ENCODE assay signal across 8 cellular contexts in genomic region chr16:70433456-70434103, GRCh38. TPM values are rescaled to one million over a fixed set of nuclear protein-coding genes. Genes with fewer than 3 reads are reported as not detected.
DNase-seq lines count a peak whose midpoint lies in the region; ATAC-seq and TF ChIP-seq lines count a peak whose summit lies in the region.

No MANE protein-coding gene starts in this region.

- H3K4me1 ChIP-seq in PC-3 (ENCODE audit: insufficient read depth, low read length): peaks cover 40% of the 10 kb centered on the region

- H3K4me2 ChIP-seq in PC-3 (ENCODE audit: low read length): peak overlapping the region; percentile 29; the same call in 1 of the 2 replicates

- peaks cover 54% of the 10 kb centered on the region for H3K4me1 Mint-ChIP-seq in activated T-helper 2 cell treated with anti-CD3 and anti-CD28 coated beads, Interferon-gamma antibody, Interleukin-2, Interleukin-4, amounts not matched to agents 10 μg/mL and 5 μg/mL and 100 μg/mL, durations not matched to agents 14 hours and 24 hours and 36 hours (ENCODE audit: low read depth)
- peaks cover 47% of the 10 kb centered on the region for H3K4me1 Mint-ChIP-seq in T-helper 17 cell

- no peak overlapping the region for H3K9ac ChIP-seq in PC-3 (ENCODE audit: low read length)

- H3K9me2 ChIP-seq in PC-3 (replicated peaks; ENCODE audit: low read length): no peaks in the 10 kb centered on the region

- H3K27ac ChIP-seq in PC-3 (ENCODE audit: low read length): peak overlapping the region; percentile 39

- H3K36me3 ChIP-seq in PC-3 (ENCODE audit: low read depth, low read length): no peaks in the 10 kb centered on the region

- CTCF ChIA-PET in PC-3 (lab: Charles Lee): interaction anchor here (0.6 kb wide), 1 partner anchor 17 kb away, joined by 3 read pairs; no protein-coding TSS in a partner anchor

- POLR2A ChIA-PET in PC-3 (lab: Charles Lee; ENCODE audit: unreplicated experiment): no interaction called here

- no TSS peak for BruUV-seq in PC-3 (replicated peaks; lab: Mats Ljungman, UMichigan)

- no peak overlapping the region for H3K27ac Mint-ChIP-seq in activated T-helper 2 cell treated with anti-CD3 and anti-CD28 coated beads, Interferon-gamma antibody, Interleukin-2, Interleukin-4, amounts not matched to agents 10 μg/mL and 5 μg/mL and 100 μg/mL, durations not matched to agents 14 hours and 24 hours and 36 hours
- no peak overlapping the region for H3K27ac Mint-ChIP-seq in T-helper 17 cell

- H4K20me1 ChIP-seq in PC-3 (ENCODE audit: low read length): no peaks in the 10 kb centered on the region

- DNase-seq in GM04503 (ENCODE audit: low read depth) (peak; percentile 60), PC-3 (peak; percentile 51), fibroblast of peridontal ligament (ENCODE audit: extremely low read depth) (peak; percentile 64), pulmonary artery endothelial cell (ENCODE audit: low read depth, low spot score) (peak; percentile 68), T-helper 17 cell (no peak), NCI-H2081 treated with DMSO at 0.1 percent for 48 hours (lab: John Stamatoyannopoulos, UW) (no peak)
- DNase-seq in activated T-helper 2 cell treated with anti-CD3 and anti-CD28 coated beads, Interferon-gamma antibody, Interleukin-2, Interleukin-4, amounts not matched to agents 10 μg/mL and 5 μg/mL and 100 μg/mL, durations not matched to agents 14 hours and 24 hours and 36 hours (ENCODE audit: low spot score): no peak
- DNase-seq in stimulated activated CD4-positive, alpha-beta T cell treated with anti-CD3 and anti-CD28 coated beads, Interleukin-15, amount 100 ng/mL, for 24 hours: no peak

- no peaks in the 10 kb centered on the region for H3K27me3 Mint-ChIP-seq in activated T-helper 2 cell treated with anti-CD3 and anti-CD28 coated beads, Interferon-gamma antibody, Interleukin-2, Interleukin-4, amounts not matched to agents 10 μg/mL and 5 μg/mL and 100 μg/mL, durations not matched to agents 14 hours and 24 hours and 36 hours (ENCODE audit: low read depth)
- no peaks in the 10 kb centered on the region for H3K27me3 Mint-ChIP-seq in T-helper 17 cell

- H3K9me3 ChIP-seq in PC-3 (ENCODE audit: low read length): no peaks in the 10 kb centered on the region
- no peaks in the 10 kb centered on the region for H3K9me3 ChIP-seq in T-helper 17 cell (ENCODE audit: control insufficient read depth, low read length, poor library complexity, severe bottlenecking)

- peaks cover 14% of the 10 kb centered on the region for H3K36me3 Mint-ChIP-seq in activated T-helper 2 cell treated with anti-CD3 and anti-CD28 coated beads, Interferon-gamma antibody, Interleukin-2, Interleukin-4, amounts not matched to agents 10 μg/mL and 5 μg/mL and 100 μg/mL, durations not matched to agents 14 hours and 24 hours and 36 hours (ENCODE audit: low read depth)
- H3K36me3 Mint-ChIP-seq in T-helper 17 cell (ENCODE audit: low read depth): peaks cover 5% of the 10 kb centered on the region

- peaks cover 28% of the 10 kb centered on the region for H3K79me2 ChIP-seq in PC-3 (ENCODE audit: low read length)

- no peaks in the 10 kb centered on the region for H3K27me3 ChIP-seq in PC-3 (ENCODE audit: low read length)

- no peak for TF ChIP-seq CTCF in PC-3 (conservative IDR thresholded peaks at IDR 0.05; ENCODE audit: low read depth, low read length)

- no peaks in the 10 kb centered on the region for H3K9me3 Mint-ChIP-seq in activated T-helper 2 cell treated with anti-CD3 and anti-CD28 coated beads, Interferon-gamma antibody, Interleukin-2, Interleukin-4, amounts not matched to agents 10 μg/mL and 5 μg/mL and 100 μg/mL, durations not matched to agents 14 hours and 24 hours and 36 hours

- H3F3A ChIP-seq in PC-3 (ENCODE audit: low read length, unreplicated experiment): no peaks in the 10 kb centered on the region

- H3K4me3 ChIP-seq in PC-3 (ENCODE audit: low read length): no peak overlapping the region

- intact Hi-C loops in PC-3 (cut with micrococcal nuclease): no loop called here
- intact Hi-C loops in activated T-helper 2 cell treated with anti-CD3 and anti-CD28 coated beads, Interferon-gamma antibody, Interleukin-2, Interleukin-4, amounts not matched to agents 10 μg/mL and 5 μg/mL and 100 μg/mL, durations not matched to agents 14 hours and 24 hours and 36 hours (cut with micrococcal nuclease): no loop called here

- ATAC-seq in PC-3: peak; percentile 64
- ATAC-seq in T-helper 17 cell: no peak

- H3K4me3 Mint-ChIP-seq in activated T-helper 2 cell treated with anti-CD3 and anti-CD28 coated beads, Interferon-gamma antibody, Interleukin-2, Interleukin-4, amounts not matched to agents 10 μg/mL and 5 μg/mL and 100 μg/mL, durations not matched to agents 14 hours and 24 hours and 36 hours (ENCODE audit: low read depth): no peak overlapping the region
- no peak overlapping the region for H3K4me3 Mint-ChIP-seq in T-helper 17 cell

- H2AFZ ChIP-seq in PC-3 (ENCODE audit: low read length): no peak overlapping the region

RNA-seq across cellular contexts. Expression of gene ST3GAL2, which starts 5.3 kb away (rescaled TPM):
- total RNA-seq in PC-3 (2014; rRNA removed) (9.3 and 9.8 TPM in 2 replicates), pulmonary artery endothelial cell (42.4 and 48.1 TPM in 2 replicates), T-helper 17 cell (10 to 100 TPM; 11.8 to 14.4 TPM)
- 33.0 and 35.1 TPM in 2 replicates for total RNA-seq in activated T-helper 2 cell treated with anti-CD3 and anti-CD28 coated beads, Interferon-gamma antibody, Interleukin-2, Interleukin-4, amounts not matched to agents 10 μg/mL and 5 μg/mL and 100 μg/mL, durations not matched to agents 14 hours and 24 hours and 36 hours

RNA-seq across cellular contexts. Expression of gene FCSK, which starts 20.8 kb away (rescaled TPM):
- 9.7 and 11.7 TPM in 2 replicates for total RNA-seq in PC-3 (2014; rRNA removed)
- total RNA-seq in pulmonary artery endothelial cell: 10.1 and 10.5 TPM in 2 replicates
- total RNA-seq in activated T-helper 2 cell treated with anti-CD3 and anti-CD28 coated beads, Interferon-gamma antibody, Interleukin-2, Interleukin-4, amounts not matched to agents 10 μg/mL and 5 μg/mL and 100 μg/mL, durations not matched to agents 14 hours and 24 hours and 36 hours: 19.7 and 21.9 TPM in 2 replicates
- total RNA-seq in T-helper 17 cell: 10 to 100 TPM; 27.1 to 27.7 TPM

Comparison
In these comparisons a context has a peak if more than half of its experiments do, and no peak if none do; other contexts are left out.
1. DNase-seq: peak in GM04503 (single experiment), PC-3 (single experiment), fibroblast of peridontal ligament (single experiment) and pulmonary artery endothelial cell (single experiment); none in activated T-helper 2 cell treated with anti-CD3 and anti-CD28 coated beads, Interferon-gamma antibody, Interleukin-2, Interleukin-4, amounts not matched to agents 10 μg/mL and 5 μg/mL and 100 μg/mL, durations not matched to agents 14 hours and 24 hours and 36 hours (single experiment), T-helper 17 cell (0 of 3), NCI-H2081 treated with DMSO at 0.1 percent for 48 hours (single experiment) and stimulated activated CD4-positive, alpha-beta T cell treated with anti-CD3 and anti-CD28 coated beads, Interleukin-15, amount 100 ng/mL, for 24 hours (single experiment).